Comparison of ENCODE assay signal across 8 cellular contexts in genomic region chr7:6705959-6706665, GRCh38. TPM values are rescaled to one million over a fixed set of nuclear protein-coding genes. Genes with fewer than 3 reads are reported as not detected.
DNase-seq lines count a peak whose midpoint lies in the region; ATAC-seq and TF ChIP-seq lines count a peak whose summit lies in the region.

No MANE protein-coding gene starts in this region.

- peaks cover 44% of the 10 kb centered on the region for H3K4me1 Mint-ChIP-seq in activated naive CD8-positive, alpha-beta T cell treated with anti-CD3 and anti-CD28 coated beads, Interleukin-2, amount 50 U/mL, for 24 hours

- H3K27ac ChIP-seq in 22Rv1 (peak overlapping the region; percentile 77), Peyer's patch (peak overlapping the region; percentile 83 to 92 (median 86)), right atrium auricular region (peak overlapping the region; percentile 88 to 94)

- peaks cover 0 to 36% (median 1%) of the 10 kb centered on the region in 3 donors for H3K36me3 ChIP-seq in Peyer's patch
- peaks cover 15% of the 10 kb centered on the region for H3K36me3 ChIP-seq in right atrium auricular region

- H3K4me3 ChIP-seq in Peyer's patch (peak overlapping the region; percentile 78 to 100 (median 86)), right atrium auricular region (peak overlapping the region; percentile 86 to 95)

- H3K4me1 ChIP-seq in Peyer's patch (peaks cover 0 to 9% (median 6%) of the 10 kb centered on the region in 4 donors), right atrium auricular region (peaks cover 0 to 28% of the 10 kb centered on the region in 2 donors)

- H3K9me3 ChIP-seq in Peyer's patch, result no peaks in the 10 kb centered on the region
- no peaks in the 10 kb centered on the region for H3K9me3 ChIP-seq in right atrium auricular region

- H3K27ac Mint-ChIP-seq in activated naive CD8-positive, alpha-beta T cell treated with anti-CD3 and anti-CD28 coated beads, Interleukin-2, amount 50 U/mL, for 24 hours, result peak overlapping the region; percentile 94

- H3K36me3 Mint-ChIP-seq in activated naive CD8-positive, alpha-beta T cell treated with anti-CD3 and anti-CD28 coated beads, Interleukin-2, amount 50 U/mL, for 24 hours (ENCODE audit: low read depth), result peaks cover 37% of the 10 kb centered on the region

- no peak for TF ChIP-seq POLR2A in Peyer's patch (IDR thresholded peaks at IDR 0.05)

- DNase-seq in Peyer's patch, result peak; percentile 20 to 61 (median 54)
- DNase-seq in activated naive CD8-positive, alpha-beta T cell treated with anti-CD3 and anti-CD28 coated beads, Interleukin-2, amount 50 U/mL, for 24 hours, result peak; percentile 29
- peak; percentile 57 for DNase-seq in right atrium auricular region (ENCODE audit: low spot score)
- peak; percentile 63 for DNase-seq in sciatic nerve (ENCODE audit: low spot score)
- no peak for DNase-seq in pons (ENCODE audit: low spot score)

- no peaks in the 10 kb centered on the region for H3K27me3 Mint-ChIP-seq in activated naive CD8-positive, alpha-beta T cell treated with anti-CD3 and anti-CD28 coated beads, Interleukin-2, amount 50 U/mL, for 24 hours

- no peak for TF ChIP-seq CTCF in 22Rv1 (IDR thresholded peaks at IDR 0.05)
- TF ChIP-seq CTCF in Peyer's patch (IDR thresholded peaks at IDR 0.05), result no peak
- TF ChIP-seq CTCF in right atrium auricular region (IDR thresholded peaks at IDR 0.05), result no peak

- ATAC-seq in GM18511 (IDR thresholded peaks at IDR 0.05; ENCODE audit: unreplicated experiment), result peak; percentile 47
- peak; percentile 33 for ATAC-seq in HG03025 (IDR thresholded peaks at IDR 0.05; ENCODE audit: low FRiP score, unreplicated experiment)
- ATAC-seq in activated naive CD8-positive, alpha-beta T cell treated with anti-CD3 and anti-CD28 coated beads, Interleukin-2, amount 50 U/mL, for 24 hours, result peak; percentile 27
- ATAC-seq in sciatic nerve, result no peak

- peaks cover 33% of the 10 kb centered on the region for H3K9me3 Mint-ChIP-seq in activated naive CD8-positive, alpha-beta T cell treated with anti-CD3 and anti-CD28 coated beads, Interleukin-2, amount 50 U/mL, for 24 hours

- intact Hi-C loops in sciatic nerve (cut with DNase I), result no loop called here

- peak overlapping the region; percentile 90 for H3K4me3 Mint-ChIP-seq in activated naive CD8-positive, alpha-beta T cell treated with anti-CD3 and anti-CD28 coated beads, Interleukin-2, amount 50 U/mL, for 24 hours

- H3K27me3 ChIP-seq in Peyer's patch, result no peaks in the 10 kb centered on the region
- H3K27me3 ChIP-seq in right atrium auricular region, result no peaks in the 10 kb centered on the region

RNA-seq across cellular contexts. Expression of gene ZNF12, which starts 0.6 kb away (rescaled TPM):
- total RNA-seq in Peyer's patch (10 to 100 TPM; 20.5 to 32.2 (median 24.9) TPM), right atrium auricular region (10 to 100 TPM; 13.9 to 14.2 TPM), sciatic nerve (25.5 TPM)

RNA-seq across cellular contexts. Expression of gene RSPH10B2, which starts 47.8 kb away (rescaled TPM):
- total RNA-seq in Peyer's patch, result not detected
- total RNA-seq in right atrium auricular region, result under 1 TPM in 1 of 2 donors, not detected in 1; 0.19 TPM
- total RNA-seq in sciatic nerve, result 0.89 TPM
